ENCODE assay signal across 9 cellular contexts in the genomic region with DNA sequence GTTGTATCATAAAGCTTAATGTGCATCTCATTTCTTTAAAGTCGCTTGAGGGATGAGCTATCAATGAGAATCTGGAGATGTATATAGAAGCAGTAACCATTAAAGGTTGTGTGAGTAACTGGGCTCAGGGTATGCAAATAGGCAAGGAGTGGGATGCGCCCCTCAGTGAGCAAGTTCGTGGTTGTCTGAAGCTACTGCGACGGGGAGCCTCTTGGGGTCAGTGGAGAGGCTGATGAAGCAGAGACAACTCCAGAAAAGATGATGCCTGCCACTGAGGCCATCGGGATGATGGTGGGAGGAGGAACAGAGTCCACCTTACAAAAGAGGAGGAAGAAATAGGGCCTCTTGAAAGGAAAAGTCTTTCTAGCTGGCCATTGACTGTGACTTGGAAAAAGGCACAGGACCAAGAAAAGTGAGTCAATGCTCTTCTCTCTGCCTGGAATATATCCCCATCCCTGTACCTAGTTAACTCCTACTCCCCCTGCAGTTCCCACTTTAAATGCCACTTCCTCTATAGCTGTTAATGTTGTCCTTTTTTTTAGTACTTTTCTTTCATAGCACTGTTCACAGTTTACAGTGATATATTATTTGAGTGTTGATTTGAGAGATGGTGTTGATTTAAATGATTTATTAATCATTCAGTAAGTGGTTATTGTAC. TPM values are rescaled to one million over a fixed set of nuclear protein-coding genes. Genes with fewer than 3 reads are reported as not detected.
A peak's percentile ranks its signal among the peaks of the same experiment; 100 is the strongest.
DNase-seq lines count a peak whose midpoint lies in the region; ATAC-seq and TF ChIP-seq lines count a peak whose summit lies in the region.
"Had no signal": no experiment of that assay in that cellular context is flagged by ENCODE, and none has a peak within 500 bp of the region (broad histone marks: within the 10 kb centered on the region; RNA-seq: fewer than 3 reads in every experiment).

No MANE protein-coding gene starts in this region.

- no peak overlapping the region for H3K27ac ChIP-seq in colonic mucosa
- H3K27ac ChIP-seq: ovary had no signal

- no peak for TF ChIP-seq CTCF in colonic mucosa (IDR thresholded peaks at IDR 0.05)

- ATAC-seq in GM18867 (IDR thresholded peaks at IDR 0.05; ENCODE audit: unreplicated experiment) (peak; percentile 86), GM21717 (IDR thresholded peaks at IDR 0.05; ENCODE audit: unreplicated experiment) (peak; percentile 93), HG03457 (IDR thresholded peaks at IDR 0.05; ENCODE audit: unreplicated experiment) (peak; percentile 68)

- H3K36me3 ChIP-seq in colonic mucosa: no peaks in the 10 kb centered on the region
- H3K36me3 ChIP-seq: ovary had no signal

- intact Hi-C loops in colonic mucosa (cut with DNase I): no loop called here

- H3K9me3 ChIP-seq in colonic mucosa: no peaks in the 10 kb centered on the region
- H3K9me3 ChIP-seq: ovary had no signal

- H3K4me3 ChIP-seq in colonic mucosa: no peak overlapping the region
- H3K4me3 ChIP-seq: ovary had no signal

- no peaks in the 10 kb centered on the region for H3K27me3 ChIP-seq in colonic mucosa
- H3K27me3 ChIP-seq: ovary had no signal

- H3K4me1 ChIP-seq in colonic mucosa: no peaks in the 10 kb centered on the region

- DNase-seq in kidney tubule cell (ENCODE audit: low spot score): peak; percentile 25
- DNase-seq in central memory CD4-positive, alpha-beta T cell: no peak
- DNase-seq in RKO (ENCODE audit: low spot score): no peak
- no peak for DNase-seq in colonic mucosa
- DNase-seq: activated T-cell treated with anti-CD3 and anti-CD28 coated beads, Interleukin-2, amount 50 U/mL, for 4 hours; ovary had no signal

- no peak overlapping the region for H3K9ac ChIP-seq in colonic mucosa (ENCODE audit: low read depth in 2 of 2, low read length in 2 of 2)

RNA-seq across cellular contexts. Expression of gene LSM6, which starts 51.4 kb away (rescaled TPM):
- 10 to 100 TPM; 24.6 to 38.0 TPM for total RNA-seq in colonic mucosa
